Comparison of ENCODE assay signal across 18 cellular contexts in the genomic region with DNA sequence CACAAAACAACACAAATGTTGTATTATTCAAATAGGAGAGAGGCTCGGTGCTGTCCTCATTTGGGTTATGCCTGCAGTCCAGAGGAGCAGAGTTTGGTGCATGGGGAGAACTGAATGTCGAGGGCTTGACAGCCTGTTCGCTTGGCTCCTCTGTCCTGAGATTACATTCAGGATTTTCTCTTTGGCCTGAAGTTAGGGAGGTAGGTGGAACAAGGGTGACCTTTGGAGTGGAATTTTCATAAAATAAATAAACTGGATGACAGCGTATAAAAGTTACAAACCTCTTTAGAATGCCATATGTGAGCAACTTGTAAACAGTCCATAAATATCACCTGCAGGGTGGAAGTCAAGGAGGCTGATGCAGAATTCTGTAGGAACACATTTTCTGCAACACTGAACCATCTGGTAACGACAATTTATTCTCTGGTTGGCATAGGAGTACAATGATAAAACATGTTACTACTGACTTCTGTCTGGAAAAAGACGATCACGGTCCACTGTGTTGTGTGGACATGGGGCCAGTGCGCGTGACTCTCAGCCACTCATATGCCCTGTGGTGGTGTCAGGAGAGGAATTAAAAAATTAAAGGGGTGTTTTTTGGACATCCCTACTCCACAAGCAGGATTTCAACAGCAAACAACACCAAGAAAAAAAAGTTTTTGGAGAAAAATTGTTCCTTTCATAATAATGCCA.
"Had no signal": no experiment of that assay in that cellular context is flagged by ENCODE, and none has a peak within 500 bp of the region (broad histone marks: within the 10 kb centered on the region; RNA-seq: fewer than 3 reads in every experiment).

No MANE protein-coding gene starts in this region.

- H3K36me3 Mint-ChIP-seq: activated CD8-positive, alpha-beta memory T cell treated with anti-CD3 and anti-CD28 coated beads, Interleukin-2, amount 10 ng/mL, durations not matched to agents 7 days and 5 days; activated naive CD4-positive, alpha-beta T cell treated with anti-CD3 and anti-CD28 coated beads, Interleukin-2, amount 50 U/mL, for 72 hours; naive thymus-derived CD8-positive, alpha-beta T cell had no signal

- H3K9me3 Mint-ChIP-seq: activated T-cell treated with anti-CD3 and anti-CD28 coated beads, Interleukin-2, amount 50 U/mL, for 24 hours; naive thymus-derived CD8-positive, alpha-beta T cell; T-helper 2 cell treated with Interferon-gamma antibody and Interleukin-4, amounts not matched to agents 5 μg/mL and 100 μg/mL, for 36 hours had no signal

- H3K4me3 Mint-ChIP-seq: activated CD8-positive, alpha-beta memory T cell treated with anti-CD3 and anti-CD28 coated beads, Interleukin-2, amount 10 ng/mL, durations not matched to agents 7 days and 5 days; activated T-cell treated with anti-CD3 and anti-CD28 coated beads, Interleukin-2, amount 50 U/mL, for 24 hours; naive thymus-derived CD8-positive, alpha-beta T cell; T-helper 2 cell treated with Interferon-gamma antibody and Interleukin-4, amounts not matched to agents 5 μg/mL and 100 μg/mL, for 36 hours had no signal

- H3K9me3 ChIP-seq: esophagus squamous epithelium, thoracic aorta, uterus had no signal

- DNase-seq: activated CD4-positive, alpha-beta T cell treated with anti-CD3 and anti-CD28 coated beads, Interleukin-2, amount 50 U/mL, for 4 hours; activated CD8-positive, alpha-beta memory T cell treated with anti-CD3 and anti-CD28 coated beads, Interleukin-2, amount 10 ng/mL, durations not matched to agents 7 days and 5 days; activated effector memory CD4-positive, alpha-beta T cell treated with anti-CD3 and anti-CD28 coated beads, Interleukin-2, amount 50 U/mL, for 16 hours; activated T-cell treated with anti-CD3 and anti-CD28 coated beads, Interleukin-2, amount 50 U/mL, for 24 hours; amniotic stem cell; esophagus squamous epithelium; foreskin fibroblast; head of caudate nucleus; islet precursor cell; naive thymus-derived CD8-positive, alpha-beta T cell; stimulated activated CD4-positive, alpha-beta T cell treated with anti-CD3 and anti-CD28 coated beads, Interleukin-4, amount 100 ng/mL, for 1 hour; stimulated activated CD8-positive, alpha-beta memory T cell treated with anti-CD3 and anti-CD28 coated beads, Interleukin-4, amount 100 ng/mL, for 48 hours; stimulated activated naive CD8-positive, alpha-beta T cell treated with anti-CD3 and anti-CD28 coated beads, Interleukin-15, Interleukin-2, amounts not matched to agents 100 U/mL and 50 U/mL, for 24 hours; SW 1271; uterus had no signal

- H3K4me3 ChIP-seq: esophagus squamous epithelium, thoracic aorta, uterus had no signal

- ATAC-seq: activated CD8-positive, alpha-beta memory T cell treated with anti-CD3 and anti-CD28 coated beads, Interleukin-2, amount 10 ng/mL, durations not matched to agents 7 days and 5 days; activated naive CD4-positive, alpha-beta T cell treated with anti-CD3 and anti-CD28 coated beads, Interleukin-2, amount 50 U/mL, for 72 hours; naive thymus-derived CD8-positive, alpha-beta T cell; stimulated activated naive CD8-positive, alpha-beta T cell treated with anti-CD3 and anti-CD28 coated beads, Interleukin-15, Interleukin-2, amounts not matched to agents 100 U/mL and 50 U/mL, for 24 hours had no signal

- H3K27ac Mint-ChIP-seq: activated CD8-positive, alpha-beta memory T cell treated with anti-CD3 and anti-CD28 coated beads, Interleukin-2, amount 10 ng/mL, durations not matched to agents 7 days and 5 days; activated naive CD4-positive, alpha-beta T cell treated with anti-CD3 and anti-CD28 coated beads, Interleukin-2, amount 50 U/mL, for 72 hours; activated T-cell treated with anti-CD3 and anti-CD28 coated beads, Interleukin-2, amount 50 U/mL, for 24 hours; T-helper 2 cell treated with Interferon-gamma antibody and Interleukin-4, amounts not matched to agents 5 μg/mL and 100 μg/mL, for 36 hours had no signal

- H3K36me3 ChIP-seq: esophagus squamous epithelium, thoracic aorta, uterus had no signal

- H3K27me3 Mint-ChIP-seq: activated T-cell treated with anti-CD3 and anti-CD28 coated beads, Interleukin-2, amount 50 U/mL, for 24 hours had no signal

- H3K4me1 Mint-ChIP-seq: activated CD8-positive, alpha-beta memory T cell treated with anti-CD3 and anti-CD28 coated beads, Interleukin-2, amount 10 ng/mL, durations not matched to agents 7 days and 5 days had no signal

- H3K27me3 ChIP-seq: esophagus squamous epithelium, uterus had no signal
